In genomic region chr1:47679826-47680225, GRCh38 we compare ENCODE assay signal across 16 cellular contexts.
"Had no signal": no experiment of that assay in that cellular context is flagged by ENCODE, and none has a peak within 500 bp of the region (broad histone marks: within the 10 kb centered on the region; RNA-seq: fewer than 3 reads in every experiment).

No MANE protein-coding gene starts in this region.

- H3K4me1 Mint-ChIP-seq: activated naive CD8-positive, alpha-beta T cell treated with anti-CD3 and anti-CD28 coated beads for 36 hours; immature natural killer cell; naive thymus-derived CD4-positive, alpha-beta T cell had no signal

- H3K27me3 Mint-ChIP-seq: activated naive CD8-positive, alpha-beta T cell treated with anti-CD3 and anti-CD28 coated beads for 36 hours had no signal

- H3K4me1 ChIP-seq: uterus had no signal

- H3K36me3 ChIP-seq: neutrophil, uterus had no signal

- H3K27ac ChIP-seq: neutrophil, uterus had no signal

- H3K9me3 Mint-ChIP-seq: activated naive CD8-positive, alpha-beta T cell treated with anti-CD3 and anti-CD28 coated beads for 36 hours; activated T-cell treated with anti-CD3 and anti-CD28 coated beads, Interleukin-2, amount 50 U/mL, for 72 hours had no signal

- H3K9ac ChIP-seq: SK-N-SH had no signal

- DNase-seq: activated CD4-positive, alpha-beta T cell treated with anti-CD3 and anti-CD28 coated beads, Interleukin-2, amount 50 U/mL, for 4 hours; activated CD4-positive, CD25-positive, alpha-beta regulatory T cell treated with anti-CD3 and anti-CD28 coated beads, Interleukin-2, amount 50 U/mL, for 72 hours; activated naive CD8-positive, alpha-beta T cell treated with anti-CD3 and anti-CD28 coated beads for 36 hours; activated T-cell treated with anti-CD3 and anti-CD28 coated beads, Interleukin-2, amount 50 U/mL, for 72 hours; dermis blood vessel endothelial cell; immature natural killer cell; mammary epithelial cell; mucosa of descending colon; naive thymus-derived CD4-positive, alpha-beta T cell; SK-N-SH; small intestine; T-helper 1 cell; uterus had no signal

- H3K9me3 ChIP-seq: mucosa of descending colon, neutrophil, SK-N-SH, uterus had no signal

- H3K4me3 Mint-ChIP-seq: activated naive CD8-positive, alpha-beta T cell treated with anti-CD3 and anti-CD28 coated beads for 36 hours; activated T-cell treated with anti-CD3 and anti-CD28 coated beads, Interleukin-2, amount 50 U/mL, for 72 hours; brain; immature natural killer cell; naive thymus-derived CD4-positive, alpha-beta T cell had no signal

- ATAC-seq: activated T-cell treated with anti-CD3 and anti-CD28 coated beads, Interleukin-2, amount 50 U/mL, for 72 hours; mucosa of descending colon; naive thymus-derived CD4-positive, alpha-beta T cell had no signal

- FAIRE-seq: frontal cortex, small intestine had no signal

- H3K27ac Mint-ChIP-seq: activated naive CD8-positive, alpha-beta T cell treated with anti-CD3 and anti-CD28 coated beads for 36 hours; activated T-cell treated with anti-CD3 and anti-CD28 coated beads, Interleukin-2, amount 50 U/mL, for 72 hours; immature natural killer cell; naive thymus-derived CD4-positive, alpha-beta T cell had no signal

- H3K9me2 ChIP-seq: SK-N-SH had no signal

- H3K4me2 ChIP-seq: SK-N-SH had no signal

- H3K36me3 Mint-ChIP-seq: activated naive CD8-positive, alpha-beta T cell treated with anti-CD3 and anti-CD28 coated beads for 36 hours; brain; immature natural killer cell had no signal

- H3K4me3 ChIP-seq: mucosa of descending colon, uterus had no signal

- H3K27me3 ChIP-seq: neutrophil, uterus had no signal
